8 cellular contexts compared by ENCODE assay signal in genomic region chr20:43938932-43939761, GRCh38. TPM values are rescaled to one million over a fixed set of nuclear protein-coding genes. Genes with fewer than 3 reads are reported as not detected.
DNase-seq lines count a peak whose midpoint lies in the region; ATAC-seq and TF ChIP-seq lines count a peak whose summit lies in the region.

No MANE protein-coding gene starts in this region.

- intact Hi-C loops in Panc1 (cut with micrococcal nuclease; ENCODE audit: unreplicated experiment) (no loop called here), psoas muscle (cut with DNase I) (loop anchor here in 1 of 2 donors (10.0 kb wide), 1 partner anchor 56 kb away; no protein-coding TSS in a partner anchor)

- BruUV-seq in Panc1 (replicated peaks; lab: Mats Ljungman, UMichigan), result no TSS peak

- WGBS in psoas muscle, 3 donors, result 49 to 57% (median 50%) methylated on average over 9 of the region's 9 CpGs

- H3K27ac ChIP-seq in Panc1 (ENCODE audit: low read length), result peak overlapping the region; percentile 86
- no peak overlapping the region for H3K27ac ChIP-seq in psoas muscle

- ATAC-seq in Panc1, result peak; percentile 82
- peak in 1 of 4 donors; percentile 53 for ATAC-seq in psoas muscle
- ATAC-seq in HG02840 (IDR thresholded peaks at IDR 0.05; ENCODE audit: low FRiP score, unreplicated experiment), result no peak

- DNase-seq in GM04504 (ENCODE audit: low read depth), result peak; percentile 99
- DNase-seq in Panc1 (ENCODE audit: low read depth, low spot score), result peak; percentile 81
- peak; percentile 100 for DNase-seq in fibroblast of gingiva (ENCODE audit: low read depth)
- peak; percentile 36 to 63 for DNase-seq in psoas muscle
- DNase-seq in central memory CD4-positive, alpha-beta T cell, result no peak
- DNase-seq in stimulated activated naive CD4-positive, alpha-beta T cell treated with Interleukin-2 at 50 U/mL for 16 hours (lab: John Stamatoyannopoulos, UW), result no peak
- DNase-seq in activated CD8-positive, alpha-beta memory T cell treated with anti-CD3 and anti-CD28 coated beads, Interleukin-2, amount 50 U/mL, for 48 hours, result no peak

- peaks cover 81% of the 10 kb centered on the region for H3K4me1 ChIP-seq in Panc1 (ENCODE audit: control insufficient read depth, insufficient read depth, low read length)
- H3K4me1 ChIP-seq in psoas muscle, result no peaks in the 10 kb centered on the region

- no peaks in the 10 kb centered on the region for H3K27me3 ChIP-seq in Panc1 (ENCODE audit: control insufficient read depth, insufficient read depth, low read length)
- peaks cover 0 to 6% (median 3%) of the 10 kb centered on the region in 3 donors for H3K27me3 ChIP-seq in psoas muscle (ENCODE audit: insufficient read depth in 3 of 3, low read length in 2 of 3)

- POLR2A ChIA-PET in Panc1 (lab: Charles Lee), result interaction anchor here (0.6 to 0.7 kb wide), 2 partner anchors 9 to 214 kb away, joined by 6 to 10 read pairs; no protein-coding TSS in a partner anchor

- H3K9me3 ChIP-seq in Panc1 (ENCODE audit: control insufficient read depth, insufficient read depth, low read depth, low read length), result no peaks in the 10 kb centered on the region
- H3K9me3 ChIP-seq in psoas muscle, result no peaks in the 10 kb centered on the region

- TF ChIP-seq CTCF in Panc1 (IDR thresholded peaks at IDR 0.05) (no peak), psoas muscle (IDR thresholded peaks at IDR 0.05) (no peak)

- in situ Hi-C loops in Panc1 (cut with HindIII; ENCODE audit: low pct_unique_long_range_greater_than_20kb, low sequenced_read_pairs), result no loop called here

- CTCF ChIA-PET in Panc1 (lab: Charles Lee), result interaction anchor here (0.5 to 0.6 kb wide), 3 partner anchors 10 to 325 kb away, joined by 3 to 4 read pairs (median 3); no protein-coding TSS in a partner anchor

- no peaks in the 10 kb centered on the region for H3K36me3 ChIP-seq in Panc1 (ENCODE audit: control insufficient read depth, insufficient read depth, low read length)
- H3K36me3 ChIP-seq in psoas muscle (ENCODE audit: insufficient read depth in 1 of 2, low read depth in 1 of 2), result no peaks in the 10 kb centered on the region

- H3K4me3 ChIP-seq in Panc1 (ENCODE audit: low read depth in 2 of 2, low read length in 2 of 2), result no peak overlapping the region
- no peak overlapping the region for H3K4me3 ChIP-seq in psoas muscle

RNA-seq across cellular contexts. Expression of gene TOX2, which starts 24.5 kb away (rescaled TPM):
- total RNA-seq in Panc1 (2021; ENCODE audit: unreplicated experiment) (85.4 TPM), psoas muscle (under 1 TPM; 0.20 to 0.53 (median 0.35) TPM)
- 137 TPM for polyA plus RNA-seq in Panc1 (2012; ENCODE audit: insufficient read length)
- under 1 TPM; 0.06 to 0.51 (median 0.39) TPM for polyA plus RNA-seq in psoas muscle

Comparison
In these comparisons a context has a peak if more than half of its experiments do, and no peak if none do; other contexts are left out.
1. DNase-seq: peak in GM04504 (single experiment), Panc1 (single experiment), fibroblast of gingiva (single experiment) and psoas muscle (2 of 2); none in central memory CD4-positive, alpha-beta T cell (single experiment), stimulated activated naive CD4-positive, alpha-beta T cell treated with Interleukin-2 at 50 U/mL for 16 hours (single experiment) and activated CD8-positive, alpha-beta memory T cell treated with anti-CD3 and anti-CD28 coated beads, Interleukin-2, amount 50 U/mL, for 48 hours (single experiment).
2. RNA of gene TOX2, which starts 24.5 kb away (total RNA-seq): 85.4 TPM in Panc1 (single experiment); 0.20 to 0.53 TPM in psoas muscle; every median in the first group is over 10 times any median in the second.